ENCODE assay signal across 23 cellular contexts in genomic region chr2:117481608-117482007, GRCh38.
"Had no signal": no experiment of that assay in that cellular context is flagged by ENCODE, and none has a peak within 500 bp of the region (broad histone marks: within the 10 kb centered on the region; RNA-seq: fewer than 3 reads in every experiment).

No MANE protein-coding gene starts in this region.

- H3K4me1 Mint-ChIP-seq: activated T-helper 17 cell treated with anti-CD3 and anti-CD28 coated beads, Interleukin-2, amount 50 U/mL, for 72 hours; nephron progenitor cell had no signal

- ATAC-seq: activated naive CD4-positive, alpha-beta T cell treated with anti-CD3 and anti-CD28 coated beads, Interleukin-2, amount 50 U/mL, for 72 hours; activated T-helper 17 cell treated with anti-CD3 and anti-CD28 coated beads, Interleukin-2, amount 50 U/mL, for 72 hours; left colon; pancreas; psoas muscle; right cardiac atrium; stimulated activated naive CD8-positive, alpha-beta T cell treated with anti-CD3 and anti-CD28 coated beads, Interleukin-15, Interleukin-2, amounts not matched to agents 100 U/mL and 50 U/mL, for 24 hours; WTC11 had no signal

- H3K4me3 Mint-ChIP-seq: activated T-cell treated with anti-CD3 and anti-CD28 coated beads, Interleukin-2, amount 50 U/mL, for 24 hours; activated T-helper 17 cell treated with anti-CD3 and anti-CD28 coated beads, Interleukin-2, amount 50 U/mL, for 72 hours; nephron progenitor cell; WTC11 had no signal

- H3K27me3 ChIP-seq: ascending aorta, brain microvascular endothelial cell, pancreas, upper lobe of left lung had no signal

- H3K27me3 Mint-ChIP-seq: activated T-cell treated with anti-CD3 and anti-CD28 coated beads, Interleukin-2, amount 50 U/mL, for 24 hours; activated T-helper 17 cell treated with anti-CD3 and anti-CD28 coated beads, Interleukin-2, amount 50 U/mL, for 72 hours had no signal

- H3K4me3 ChIP-seq: ascending aorta, pancreas, psoas muscle, upper lobe of left lung had no signal

- H3K36me3 ChIP-seq: ascending aorta, brain microvascular endothelial cell, pancreas, upper lobe of left lung had no signal

- H3K27ac Mint-ChIP-seq: activated naive CD4-positive, alpha-beta T cell treated with anti-CD3 and anti-CD28 coated beads, Interleukin-2, amount 50 U/mL, for 72 hours; activated T-cell treated with anti-CD3 and anti-CD28 coated beads, Interleukin-2, amount 50 U/mL, for 24 hours; activated T-helper 17 cell treated with anti-CD3 and anti-CD28 coated beads, Interleukin-2, amount 50 U/mL, for 72 hours; nephron progenitor cell; WTC11 had no signal

- H3K27ac ChIP-seq: ascending aorta, brain microvascular endothelial cell, pancreas, psoas muscle, upper lobe of left lung had no signal

- DNase-seq: activated CD4-positive, alpha-beta T cell treated with anti-CD3 and anti-CD28 coated beads, Interleukin-2, amount 50 U/mL, for 4 hours; activated CD8-positive, alpha-beta memory T cell treated with anti-CD3 and anti-CD28 coated beads for 24 hours; activated CD8-positive, alpha-beta memory T cell treated with anti-CD3 and anti-CD28 coated beads, Interleukin-2, amount 50 U/mL, for 4 hours; activated T-cell treated with anti-CD3 and anti-CD28 coated beads, Interleukin-2, amount 50 U/mL, for 24 hours; brain microvascular endothelial cell; caudate nucleus; dermis blood vessel endothelial cell; effector CD8-positive, alpha-beta T cell; erythroblast; foreskin fibroblast; left colon; mesenchymal stem cell; nephron progenitor cell; pancreas; psoas muscle; right cardiac atrium; stimulated activated CD4-positive, alpha-beta T cell treated with anti-CD3 and anti-CD28 coated beads, Interleukin-4, amount 100 ng/mL, for 4 hours; stimulated activated naive CD8-positive, alpha-beta T cell treated with anti-CD3 and anti-CD28 coated beads, Interleukin-15, Interleukin-2, amounts not matched to agents 100 U/mL and 50 U/mL, for 24 hours; upper lobe of left lung had no signal

- H3K4me1 ChIP-seq: ascending aorta, pancreas, psoas muscle, upper lobe of left lung had no signal
